Comparison of ENCODE assay signal across 21 cellular contexts in the genomic region with DNA sequence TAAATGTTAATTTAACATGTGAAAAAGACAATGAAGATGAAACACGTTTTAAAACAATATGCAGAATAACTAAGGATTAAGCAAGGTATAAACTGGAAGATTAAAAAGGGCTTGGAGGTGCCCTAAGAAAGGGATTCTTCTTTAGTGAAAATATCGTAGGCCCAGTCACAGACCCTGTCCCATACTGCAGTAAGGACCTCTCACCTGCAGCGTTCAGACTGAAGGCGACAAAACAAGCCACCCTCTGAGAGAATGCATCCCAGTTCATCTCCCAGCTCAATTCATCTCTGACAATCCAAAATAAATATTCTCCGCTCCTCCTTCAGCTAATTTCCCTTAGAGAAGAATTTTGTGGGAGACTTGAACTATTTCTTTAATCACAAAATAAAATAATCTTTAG.
A peak's percentile ranks its signal among the peaks of the same experiment; 100 is the strongest.
DNase-seq lines count a peak whose midpoint lies in the region; ATAC-seq and TF ChIP-seq lines count a peak whose summit lies in the region.
"Had no signal": no experiment of that assay in that cellular context is flagged by ENCODE, and none has a peak within 500 bp of the region (broad histone marks: within the 10 kb centered on the region; RNA-seq: fewer than 3 reads in every experiment).

No MANE protein-coding gene starts in this region.

- H2BK5ac ChIP-seq in H9 (ENCODE audit: insufficient read length, low read length) = no peak overlapping the region

- no peak overlapping the region for H3K18ac ChIP-seq in H9 (ENCODE audit: insufficient read length, low read depth, low read length)

- no peak overlapping the region for H3K14ac ChIP-seq in H9 (ENCODE audit: insufficient read depth, low read length)

- no peak overlapping the region for H2BK12ac ChIP-seq in H9 (ENCODE audit: insufficient read length, low read depth, low read length)

- no peaks in the 10 kb centered on the region for H3K23me2 ChIP-seq in H9 (ENCODE audit: insufficient read length, low read depth, low read length, poor library complexity, severe bottlenecking)

- ATAC-seq in WTC11 = peak; percentile 74
- ATAC-seq in CD4-positive, alpha-beta T cell (ENCODE audit: poor library complexity) = no peak
- no peak for ATAC-seq in GM19328 (IDR thresholded peaks at IDR 0.05; ENCODE audit: unreplicated experiment)
- ATAC-seq: A549 had no signal

- H3K27ac ChIP-seq in H9 (ENCODE audit: insufficient read length, low read depth, low read length) (no peak overlapping the region), iPS-18a (ENCODE audit: low read length) (no peak overlapping the region), vagina (no peak overlapping the region)
- no peak overlapping the region for H3K27ac ChIP-seq in CD4-positive, alpha-beta T cell (ENCODE audit: low read depth, low read length)
- H3K27ac ChIP-seq: A549; BLaER1 treated with 17β-estradiol and CSF1 and Interleukin-3, amounts not matched to agents 10 nM and 100 nM had no signal

- H3T11ph ChIP-seq in H9 (ENCODE audit: low read length) = no peak overlapping the region

- CTCF ChIA-PET in WTC11 (lab: Charles Lee) = interaction anchor here (0.6 to 1.7 kb wide), 2 partner anchors 57 to 278 kb away, joined by 3 to 6 read pairs; no protein-coding TSS in a partner anchor
- CTCF ChIA-PET in CD4-positive, alpha-beta T cell (lab: Charles Lee) = no interaction called here

- no peak overlapping the region for H3K4me3 Mint-ChIP-seq in H9
- no peak overlapping the region for H3K4me3 Mint-ChIP-seq in WTC11
- H3K4me3 Mint-ChIP-seq in CD4-positive, alpha-beta T cell = no peak overlapping the region
- H3K4me3 Mint-ChIP-seq: CD14-positive monocyte; CD4-positive, alpha-beta memory T cell; HFFc6 had no signal

- no peak overlapping the region for H2BK15ac ChIP-seq in H9 (ENCODE audit: low read depth, low read length)

- H3K4me2 ChIP-seq in H9 (ENCODE audit: insufficient read depth, insufficient read length, low read length) = no peak overlapping the region
- H3K4me2 ChIP-seq: A549; BLaER1 treated with 17β-estradiol and CSF1 and Interleukin-3, amounts not matched to agents 10 nM and 100 nM had no signal

- H2AK5ac ChIP-seq in H9 (ENCODE audit: insufficient read length, low read length) = no peak overlapping the region

- DNase-seq in H9 (peak; percentile 27), WTC11 (ENCODE audit: low spot score) (no peak), vagina (ENCODE audit: extremely low spot score in 2 of 2) (no peak)
- DNase-seq in CD4-positive, alpha-beta T cell = no peak
- DNase-seq: 8988T; ACHN; AML-193; BE2C; Calu3; CD4-positive, alpha-beta memory T cell; COR-L47; DMS53; DMS79 treated with DMSO at 0.1 percent for 48 hours; GF-D8; HFFc6 had no signal

- H3K27ac Mint-ChIP-seq in H9 (no peak overlapping the region), WTC11 (no peak overlapping the region; the same call in 1 of the 2 replicates)
- H3K27ac Mint-ChIP-seq in CD4-positive, alpha-beta T cell = no peak overlapping the region
- H3K27ac Mint-ChIP-seq: CD14-positive monocyte; CD4-positive, alpha-beta memory T cell; HFFc6 had no signal

- WGBS in H9 (ENCODE audit: extremely low coverage, insufficient read length, low lambda C conversion rate) = no CpG with 5 or more reads among the region's 5 CpGs

- no peak overlapping the region for H4K5ac ChIP-seq in H9 (ENCODE audit: insufficient read length, low read depth, low read length)

- POLR2A ChIA-PET in WTC11 (lab: Charles Lee) = no interaction called here
- POLR2A ChIA-PET in CD4-positive, alpha-beta T cell (lab: Charles Lee) = no interaction called here

- H3K56ac ChIP-seq in H9 (ENCODE audit: insufficient read length, low read depth, low read length) = no peak overlapping the region

- H3K27me3 Mint-ChIP-seq in H9 (ENCODE audit: low read depth) = peaks cover 10% of the 10 kb centered on the region
- H3K27me3 Mint-ChIP-seq in WTC11 (ENCODE audit: low read depth) = peaks cover 5% of the 10 kb centered on the region
- peaks cover 12% of the 10 kb centered on the region for H3K27me3 Mint-ChIP-seq in CD4-positive, alpha-beta T cell

- no peak for TF ChIP-seq POLR2A in vagina (IDR thresholded peaks at IDR 0.05)

- intact Hi-C loops in vagina (cut with DNase I) = no loop called here
- intact Hi-C loops in CD4-positive, alpha-beta T cell (cut with DNase I, micrococcal nuclease) = no loop called here

- H4K91ac ChIP-seq in H9 (ENCODE audit: insufficient read length, low read depth, low read length) = no peak overlapping the region

- H3K23ac ChIP-seq in H9 (ENCODE audit: insufficient read length, low read depth, low read length) = no peak overlapping the region

- H3K4me1 ChIP-seq in H9 (ENCODE audit: insufficient read depth, low read length) = peaks cover 4% of the 10 kb centered on the region
- H3K4me1 ChIP-seq in iPS-18a (ENCODE audit: control insufficient read depth, low read depth, low read length) = peaks cover 16% of the 10 kb centered on the region
- no peaks in the 10 kb centered on the region for H3K4me1 ChIP-seq in vagina
- H3K4me1 ChIP-seq: A549; BE2C; BLaER1 treated with 17β-estradiol and CSF1 and Interleukin-3, amounts not matched to agents 10 nM and 100 nM; HAP-1 had no signal

- H3K36me3 ChIP-seq in iPS-18a (ENCODE audit: control insufficient read depth, low read depth, low read length) (no peaks in the 10 kb centered on the region), vagina (no peaks in the 10 kb centered on the region)
- H3K36me3 ChIP-seq: BE2C; BLaER1 treated with 17β-estradiol and CSF1 and Interleukin-3, amounts not matched to agents 10 nM and 100 nM; HAP-1 had no signal

- H3K4ac ChIP-seq in H9 (ENCODE audit: low read depth, low read length) = no peak overlapping the region

- H3K4me1 Mint-ChIP-seq in H9 (peaks cover 11 to 17% of the 10 kb centered on the region in 2 experiments), WTC11 (peaks cover 46% of the 10 kb centered on the region)
- no peaks in the 10 kb centered on the region for H3K4me1 Mint-ChIP-seq in CD4-positive, alpha-beta T cell (ENCODE audit: low read depth)
- H3K4me1 Mint-ChIP-seq: CD14-positive monocyte; CD4-positive, alpha-beta memory T cell had no signal

- H4K20me1 ChIP-seq in H9 (ENCODE audit: control insufficient read depth, insufficient read depth, insufficient read length) = no peaks in the 10 kb centered on the region
- H4K20me1 ChIP-seq: BLaER1 treated with 17β-estradiol and CSF1 and Interleukin-3, amounts not matched to agents 10 nM and 100 nM had no signal

- H2BK120ac ChIP-seq in H9 (ENCODE audit: low read depth, low read length, poor library complexity, severe bottlenecking) = no peak overlapping the region

- no peak overlapping the region for H4K8ac ChIP-seq in H9 (replicated peaks; ENCODE audit: insufficient read length, low read depth, low read length)

- no peaks in the 10 kb centered on the region for H3K9me3 ChIP-seq in H9 (ENCODE audit: control insufficient read depth, low read depth, low read length)
- no peaks in the 10 kb centered on the region for H3K9me3 ChIP-seq in iPS-18a (ENCODE audit: control insufficient read depth, low read depth, low read length)
- H3K9me3 ChIP-seq in vagina = no peaks in the 10 kb centered on the region
- H3K9me3 ChIP-seq in CD4-positive, alpha-beta T cell (ENCODE audit: control insufficient read depth, low read length) = no peaks in the 10 kb centered on the region
- H3K9me3 ChIP-seq: A549; BE2C; BLaER1 treated with 17β-estradiol and CSF1 and Interleukin-3, amounts not matched to agents 10 nM and 100 nM; HAP-1 had no signal

- H2AFZ ChIP-seq in H9 (ENCODE audit: low read length) = no peak overlapping the region

- TF ChIP-seq CTCF in H9 (conservative IDR thresholded peaks at IDR 0.05) (no peak), WTC11 (IDR thresholded peaks at IDR 0.05) (no peak), vagina (IDR thresholded peaks at IDR 0.05) (no peak)
- no peak for TF ChIP-seq CTCF in CD4-positive, alpha-beta T cell (IDR thresholded peaks at IDR 0.05)

- no peaks in the 10 kb centered on the region for H3K79me1 ChIP-seq in H9 (ENCODE audit: insufficient read depth, low read depth, low read length, poor library complexity, severe bottlenecking)

- H3K36me3 Mint-ChIP-seq in H9 (ENCODE audit: insufficient read depth in 1 of 3, low read depth in 3 of 3) = peaks cover 0 to 6% (median 0%) of the 10 kb centered on the region in 3 experiments; a peak in 4 of 7 replicates
- peaks cover 18% of the 10 kb centered on the region for H3K36me3 Mint-ChIP-seq in WTC11
- H3K36me3 Mint-ChIP-seq in CD4-positive, alpha-beta T cell (ENCODE audit: low read depth) = no peaks in the 10 kb centered on the region
- H3K36me3 Mint-ChIP-seq: CD14-positive monocyte; CD4-positive, alpha-beta memory T cell had no signal

- H3K4me3 ChIP-seq in iPS-18a (ENCODE audit: low read length) = peak overlapping the region; percentile 8
- H3K4me3 ChIP-seq in vagina = no peak overlapping the region
- H3K4me3 ChIP-seq: A549; BLaER1 treated with 17β-estradiol and CSF1 and Interleukin-3, amounts not matched to agents 10 nM and 100 nM; HAP-1 had no signal

- H2BK20ac ChIP-seq in H9 (ENCODE audit: low read depth, low read length, poor library complexity, severe bottlenecking) = no peak overlapping the region

- no peaks in the 10 kb centered on the region for H3K27me3 ChIP-seq in H9 (ENCODE audit: insufficient read depth, low read length)
- H3K27me3 ChIP-seq in iPS-18a (ENCODE audit: control insufficient read depth, insufficient read depth, low read length) = peaks cover 8% of the 10 kb centered on the region
- H3K27me3 ChIP-seq in vagina = no peaks in the 10 kb centered on the region
- H3K27me3 ChIP-seq in CD4-positive, alpha-beta T cell (ENCODE audit: control insufficient read depth, insufficient read depth, low read length) = no peaks in the 10 kb centered on the region
- H3K27me3 ChIP-seq: BE2C; BLaER1 treated with 17β-estradiol and CSF1 and Interleukin-3, amounts not matched to agents 10 nM and 100 nM had no signal

- peaks cover 2 to 7% of the 10 kb centered on the region in 2 experiments; a peak in 4 of 5 replicates for H3K9me3 Mint-ChIP-seq in H9
- H3K9me3 Mint-ChIP-seq in WTC11 = peaks cover 17% of the 10 kb centered on the region
- H3K9me3 Mint-ChIP-seq in CD4-positive, alpha-beta T cell = no peaks in the 10 kb centered on the region
- H3K9me3 Mint-ChIP-seq: HFFc6 had no signal

- no peak overlapping the region for H3K9ac ChIP-seq in H9 (ENCODE audit: extremely low read depth, insufficient read length, low read length)
- no peak overlapping the region for H3K9ac ChIP-seq in iPS-18a (ENCODE audit: low read length)
- H3K9ac ChIP-seq: BLaER1 treated with 17β-estradiol and CSF1 and Interleukin-3, amounts not matched to agents 10 nM and 100 nM had no signal

- H3K79me2 ChIP-seq in H9 (ENCODE audit: insufficient read depth, low read length) = no peaks in the 10 kb centered on the region

TF ChIP-seq in WTC11, 78 proteins besides CTCF, POLR2A, EP300 and RAD21:
- TF ChIP-seq ELF4 (CRISPR knock-in tag; IDR thresholded peaks at IDR 0.05; ENCODE audit: low read depth) = no peak
- no peak for TF ChIP-seq NFATC4 (CRISPR knock-in tag; IDR thresholded peaks at IDR 0.05)
